ENCODE assay signal across 19 cellular contexts in the genomic region with DNA sequence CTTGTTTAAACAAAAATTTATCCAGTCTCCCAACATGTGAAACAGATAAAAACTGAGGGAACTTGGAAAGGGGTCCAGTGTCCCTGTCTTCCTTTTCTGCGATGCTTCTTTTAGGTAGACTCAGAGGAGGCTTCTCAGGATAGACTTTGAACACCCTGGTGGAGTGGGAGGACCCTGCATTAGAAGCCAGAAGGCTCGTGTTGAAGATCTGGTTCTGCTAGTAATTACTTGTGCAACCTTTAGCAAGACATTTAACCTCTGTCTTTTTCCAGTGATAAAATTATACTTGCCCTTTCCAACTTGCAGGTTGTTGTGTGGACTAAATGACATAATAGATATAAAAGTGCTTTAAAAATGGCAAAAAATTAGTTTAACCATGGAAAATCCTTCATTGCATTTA.
DNase-seq lines count a peak whose midpoint lies in the region; ATAC-seq and TF ChIP-seq lines count a peak whose summit lies in the region.
"Had no signal": no experiment of that assay in that cellular context is flagged by ENCODE, and none has a peak within 500 bp of the region (broad histone marks: within the 10 kb centered on the region; RNA-seq: fewer than 3 reads in every experiment).

No MANE protein-coding gene starts in this region.

- TF ChIP-seq CTCF in PC-3 (conservative IDR thresholded peaks at IDR 0.05; ENCODE audit: low read depth, low read length) (no peak), osteocyte (IDR thresholded peaks at IDR 0.05) (no peak)

- H3K27me3 ChIP-seq in PC-3 (ENCODE audit: low read length) = no peaks in the 10 kb centered on the region
- H3K27me3 ChIP-seq: BLaER1 had no signal

- H3K36me3 Mint-ChIP-seq in osteocyte (ENCODE audit: unreplicated experiment) = peaks cover 4% of the 10 kb centered on the region
- H3K36me3 Mint-ChIP-seq: CD4-positive, CD25-positive, alpha-beta regulatory T cell; CD8-positive, alpha-beta T cell had no signal

- no peak overlapping the region for H2AFZ ChIP-seq in PC-3 (ENCODE audit: low read length)

- CTCF ChIA-PET in PC-3 (lab: Charles Lee) = no interaction called here

- peaks cover 20% of the 10 kb centered on the region for H3K9me3 Mint-ChIP-seq in osteocyte (ENCODE audit: unreplicated experiment)

- no peaks in the 10 kb centered on the region for H3F3A ChIP-seq in PC-3 (ENCODE audit: low read length, unreplicated experiment)

- no peak overlapping the region for H3K4me3 Mint-ChIP-seq in osteocyte (ENCODE audit: unreplicated experiment)
- H3K4me3 Mint-ChIP-seq: B cell; CD8-positive, alpha-beta T cell; HFFc6 had no signal

- H3K27me3 Mint-ChIP-seq in osteocyte (ENCODE audit: unreplicated experiment) = peaks cover 17% of the 10 kb centered on the region

- no peak for ATAC-seq in PC-3
- ATAC-seq in esophagus mucosa = peak; percentile 31
- ATAC-seq in GM21619 (IDR thresholded peaks at IDR 0.05; ENCODE audit: unreplicated experiment) = no peak
- no peak for ATAC-seq in HG03097 (IDR thresholded peaks at IDR 0.05; ENCODE audit: low FRiP score, unreplicated experiment)
- ATAC-seq: CD8-positive, alpha-beta T cell had no signal

- H3K4me3 ChIP-seq in PC-3 (ENCODE audit: low read length) = no peak overlapping the region
- H3K4me3 ChIP-seq: BLaER1, GM12878, HAP-1 had no signal

- POLR2A ChIA-PET in PC-3 (lab: Charles Lee; ENCODE audit: unreplicated experiment) = no interaction called here

- no peaks in the 10 kb centered on the region for H4K20me1 ChIP-seq in PC-3 (ENCODE audit: low read length)
- H4K20me1 ChIP-seq: BLaER1 had no signal

- H3K27ac Mint-ChIP-seq in osteocyte (ENCODE audit: unreplicated experiment) = no peak overlapping the region
- H3K27ac Mint-ChIP-seq: B cell; CD4-positive, CD25-positive, alpha-beta regulatory T cell; CD8-positive, alpha-beta T cell; HFFc6 had no signal

- H3K9me3 ChIP-seq in PC-3 (ENCODE audit: low read length) = no peaks in the 10 kb centered on the region
- H3K9me3 ChIP-seq: HAP-1 had no signal

- H3K4me1 Mint-ChIP-seq in osteocyte (ENCODE audit: unreplicated experiment) = no peaks in the 10 kb centered on the region
- H3K4me1 Mint-ChIP-seq: B cell; CD4-positive, CD25-positive, alpha-beta regulatory T cell had no signal

- peak; percentile 14 for DNase-seq in HT-29 (ENCODE audit: low spot score)
- DNase-seq in PC-3 = peak; percentile 1
- no peak for DNase-seq in osteocyte (ENCODE audit: extremely low spot score, unreplicated experiment)
- DNase-seq: CD4-positive, CD25-positive, alpha-beta regulatory T cell; CD8-positive, alpha-beta T cell; DMS 273 treated with DMSO at 0.1 percent for 48 hours; DMS79; EL; GDM1; GOT3; HFFc6 had no signal

- no peaks in the 10 kb centered on the region for H3K4me1 ChIP-seq in PC-3 (ENCODE audit: insufficient read depth, low read length)
- H3K4me1 ChIP-seq: BLaER1 had no signal

- H3K9me2 ChIP-seq in PC-3 (replicated peaks; ENCODE audit: low read length) = no peaks in the 10 kb centered on the region

- no peaks in the 10 kb centered on the region for H3K79me2 ChIP-seq in PC-3 (ENCODE audit: low read length)

- H3K27ac ChIP-seq in PC-3 (ENCODE audit: low read length) = no peak overlapping the region
- H3K27ac ChIP-seq: BLaER1, C4-2B had no signal

- no peak overlapping the region for H3K4me2 ChIP-seq in PC-3 (ENCODE audit: low read length)
- H3K4me2 ChIP-seq: BLaER1 had no signal

- no peak overlapping the region for H3K9ac ChIP-seq in PC-3 (ENCODE audit: low read length)
- H3K9ac ChIP-seq: BLaER1 had no signal

- intact Hi-C loops in PC-3 (cut with micrococcal nuclease) = no loop called here

- H3K36me3 ChIP-seq in PC-3 (ENCODE audit: low read depth, low read length) = no peaks in the 10 kb centered on the region
- H3K36me3 ChIP-seq: BLaER1, HAP-1 had no signal

- no TSS peak for BruUV-seq in PC-3 (replicated peaks; lab: Mats Ljungman, UMichigan)
